ENCODE assay signal across 20 cellular contexts in the genomic region with DNA sequence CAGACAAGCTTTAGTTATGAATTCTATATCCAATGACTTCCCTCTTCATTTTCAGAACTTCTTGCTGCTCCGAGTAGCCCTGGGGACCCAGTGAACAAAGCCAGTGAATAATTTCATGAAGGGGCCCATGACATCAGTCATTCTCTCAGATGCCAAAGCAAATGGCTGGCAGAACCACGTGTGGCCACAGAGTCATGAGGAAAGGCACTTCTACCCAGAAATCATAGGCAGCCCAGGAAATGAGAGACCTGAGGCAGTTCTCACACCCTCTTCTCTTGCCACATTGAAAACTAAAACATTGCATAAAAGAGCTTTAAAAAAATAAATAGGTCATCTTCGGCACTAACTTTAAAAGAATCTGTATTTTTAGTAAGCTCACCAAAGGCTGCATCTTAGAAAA. TPM values are rescaled to one million over a fixed set of nuclear protein-coding genes. Genes with fewer than 3 reads are reported as not detected.
DNase-seq lines count a peak whose midpoint lies in the region; ATAC-seq, FAIRE-seq and TF ChIP-seq lines count a peak whose summit lies in the region.
"Had no signal": no experiment of that assay in that cellular context is flagged by ENCODE, and none has a peak within 500 bp of the region (broad histone marks: within the 10 kb centered on the region; RNA-seq: fewer than 3 reads in every experiment).

No MANE protein-coding gene starts in this region.

- in situ Hi-C loops in SK-MEL-5 (cut with HindIII; ENCODE audit: low pct_unique_long_range_greater_than_20kb, low sequenced_read_pairs), result no loop called here

- peaks cover 28% of the 10 kb centered on the region for H3K27me3 Mint-ChIP-seq in activated naive CD8-positive, alpha-beta T cell treated with anti-CD3 and anti-CD28 coated beads, Interleukin-2, amount 10 ng/mL, durations not matched to agents 7 days and 5 days
- peaks cover 20% of the 10 kb centered on the region for H3K27me3 Mint-ChIP-seq in activated naive CD8-positive, alpha-beta T cell treated with anti-CD3 and anti-CD28 coated beads for 36 hours

- ATAC-seq in activated naive CD8-positive, alpha-beta T cell treated with anti-CD3 and anti-CD28 coated beads, Interleukin-2, amount 10 ng/mL, durations not matched to agents 7 days and 5 days (ENCODE audit: low read depth), result no peak
- no peak for ATAC-seq in right lobe of liver
- ATAC-seq in pancreas, result no peak
- ATAC-seq: psoas muscle had no signal

- POLR2A ChIA-PET in activated naive CD8-positive, alpha-beta T cell treated with anti-CD3 and anti-CD28 coated beads, Interleukin-2, amount 10 ng/mL, durations not matched to agents 7 days and 5 days (lab: Charles Lee), result interaction anchor here (0.7 kb wide), 1 partner anchor 12 kb away, joined by 3 read pairs; no protein-coding TSS in a partner anchor

- TF ChIP-seq POLR2A in right lobe of liver (IDR thresholded peaks at IDR 0.05), result no peak
- TF ChIP-seq POLR2A in thyroid gland (IDR thresholded peaks at IDR 0.05), result no peak
- no peak for TF ChIP-seq POLR2A in stomach (IDR thresholded peaks at IDR 0.05)

- TF ChIP-seq EP300 in stomach (IDR thresholded peaks at IDR 0.05), result no peak

- H3K9me3 Mint-ChIP-seq in activated naive CD8-positive, alpha-beta T cell treated with anti-CD3 and anti-CD28 coated beads, Interleukin-2, amount 10 ng/mL, durations not matched to agents 7 days and 5 days, result no peaks in the 10 kb centered on the region
- H3K9me3 Mint-ChIP-seq in activated naive CD8-positive, alpha-beta T cell treated with anti-CD3 and anti-CD28 coated beads for 36 hours, result no peaks in the 10 kb centered on the region
- H3K9me3 Mint-ChIP-seq: nephron progenitor cell had no signal

- H3K4me1 ChIP-seq in right lobe of liver (no peaks in the 10 kb centered on the region), thyroid gland (peaks cover 34 to 58% of the 10 kb centered on the region in 2 donors), pancreas (peaks cover 0 to 5% (median 0%) of the 10 kb centered on the region in 3 donors), stomach (peaks cover 8 to 11% (median 10%) of the 10 kb centered on the region in 4 donors)

- H3K27ac Mint-ChIP-seq in activated naive CD8-positive, alpha-beta T cell treated with anti-CD3 and anti-CD28 coated beads, Interleukin-2, amount 10 ng/mL, durations not matched to agents 7 days and 5 days, result peak overlapping the region; percentile 79
- H3K27ac Mint-ChIP-seq in activated naive CD8-positive, alpha-beta T cell treated with anti-CD3 and anti-CD28 coated beads for 36 hours, result no peak overlapping the region
- H3K27ac Mint-ChIP-seq: nephron progenitor cell had no signal

- H3K4me3 ChIP-seq in right lobe of liver (no peak overlapping the region), thyroid gland (replicated peaks in 1 of 3) (no peak overlapping the region), pancreas (no peak overlapping the region), stomach (no peak overlapping the region)
- H3K4me3 ChIP-seq: GM23248, psoas muscle had no signal

- H3K27me3 ChIP-seq in right lobe of liver (no peaks in the 10 kb centered on the region), thyroid gland (no peaks in the 10 kb centered on the region), pancreas (no peaks in the 10 kb centered on the region), stomach (peaks cover 0 to 3% (median 0%) of the 10 kb centered on the region in 3 donors)

- intact Hi-C loops in right lobe of liver (cut with DNase I) (no loop called here), thyroid gland (cut with DNase I) (no loop called here), pancreas (cut with DNase I) (no loop called here), stomach (cut with DNase I; ENCODE audit: low total_unique reads) (no loop called here)

- H3K27ac ChIP-seq in right lobe of liver, result peak overlapping the region; percentile 4 to 49 (median 30)
- H3K27ac ChIP-seq in thyroid gland, result peak overlapping the region; percentile 34 to 83 (median 60)
- no peak overlapping the region for H3K27ac ChIP-seq in pancreas
- H3K27ac ChIP-seq in stomach, result peak overlapping the region in 1 of 5 donors; percentile 61
- H3K27ac ChIP-seq: GM23248, psoas muscle had no signal

- FAIRE-seq in pancreas (lab: Jason Lieb, UNC), result no peak

- H3K9me3 ChIP-seq in right lobe of liver (no peaks in the 10 kb centered on the region), thyroid gland (no peaks in the 10 kb centered on the region), pancreas (no peaks in the 10 kb centered on the region), stomach (no peaks in the 10 kb centered on the region)
- H3K9me3 ChIP-seq: psoas muscle had no signal

- peak overlapping the region; percentile 65 for H3K4me3 Mint-ChIP-seq in activated naive CD8-positive, alpha-beta T cell treated with anti-CD3 and anti-CD28 coated beads, Interleukin-2, amount 10 ng/mL, durations not matched to agents 7 days and 5 days
- no peak overlapping the region for H3K4me3 Mint-ChIP-seq in activated naive CD8-positive, alpha-beta T cell treated with anti-CD3 and anti-CD28 coated beads for 36 hours
- H3K4me3 Mint-ChIP-seq: nephron progenitor cell had no signal

- peaks cover 13% of the 10 kb centered on the region for H3K4me1 Mint-ChIP-seq in activated naive CD8-positive, alpha-beta T cell treated with anti-CD3 and anti-CD28 coated beads, Interleukin-2, amount 10 ng/mL, durations not matched to agents 7 days and 5 days
- peaks cover 19% of the 10 kb centered on the region for H3K4me1 Mint-ChIP-seq in activated naive CD8-positive, alpha-beta T cell treated with anti-CD3 and anti-CD28 coated beads for 36 hours

- no peak for DNase-seq in activated naive CD8-positive, alpha-beta T cell treated with anti-CD3 and anti-CD28 coated beads, Interleukin-2, amount 10 ng/mL, durations not matched to agents 7 days and 5 days
- no peak for DNase-seq in activated naive CD8-positive, alpha-beta T cell treated with anti-CD3 and anti-CD28 coated beads for 36 hours
- DNase-seq in SK-MEL-5 (ENCODE audit: low read depth, low spot score), result peak; percentile 29
- no peak for DNase-seq in right lobe of liver
- peak in 1 of 2 donors; percentile 29 for DNase-seq in thyroid gland
- no peak for DNase-seq in pancreas
- no peak for DNase-seq in SW480 (ENCODE audit: low spot score)
- DNase-seq in stomach, result no peak
- DNase-seq: activated CD4-positive, CD25-positive, alpha-beta regulatory T cell; C1 segment of cervical spinal cord; caudate nucleus; DMS53; effector CD8-positive, alpha-beta T cell; GM23248; NCI-H1694; NCI-H446 treated with DMSO at 0.1 percent for 48 hours; nephron progenitor cell; psoas muscle; Right ventricle myocardium superior; stimulated activated CD4-positive, alpha-beta T cell treated with anti-CD3 and anti-CD28 coated beads, Interleukin-12 subunit alpha, Interleukin-12 subunit beta, amount 100 ng/mL, for 4 hours had no signal

- no peaks in the 10 kb centered on the region for H3K36me3 Mint-ChIP-seq in activated naive CD8-positive, alpha-beta T cell treated with anti-CD3 and anti-CD28 coated beads, Interleukin-2, amount 10 ng/mL, durations not matched to agents 7 days and 5 days
- no peaks in the 10 kb centered on the region for H3K36me3 Mint-ChIP-seq in activated naive CD8-positive, alpha-beta T cell treated with anti-CD3 and anti-CD28 coated beads for 36 hours

- H3K36me3 ChIP-seq in right lobe of liver (no peaks in the 10 kb centered on the region), thyroid gland (no peaks in the 10 kb centered on the region), pancreas (no peaks in the 10 kb centered on the region), stomach (no peaks in the 10 kb centered on the region)

- WGBS in right lobe of liver (ENCODE audit: insufficient coverage, low coverage, low lambda C conversion rate, missing lambda C conversion rate), result 68% methylated on average over 3 of the region's 3 CpGs
- 47 to 51% methylated on average over 3 of the region's 3 CpGs for WGBS in thyroid gland, 2 donors
- 71% methylated on average over 3 of the region's 3 CpGs for WGBS in pancreas, 2 donors
- 63 to 78% (median 71%) methylated on average over 3 of the region's 3 CpGs for WGBS in stomach, 5 donors

- TF ChIP-seq CTCF in right lobe of liver (IDR thresholded peaks at IDR 0.05) (no peak), thyroid gland (IDR thresholded peaks at IDR 0.05) (no peak), pancreas (IDR thresholded peaks at IDR 0.05) (no peak), stomach (IDR thresholded peaks at IDR 0.05) (no peak)

RNA-seq across cellular contexts. Expression of a gene that starts 4.3 kb away (rescaled TPM):
- total RNA-seq in activated naive CD8-positive, alpha-beta T cell treated with anti-CD3 and anti-CD28 coated beads, Interleukin-2, amount 10 ng/mL, durations not matched to agents 7 days and 5 days, result 1 to 10 TPM; 2.8 TPM
- total RNA-seq in activated naive CD8-positive, alpha-beta T cell treated with anti-CD3 and anti-CD28 coated beads for 36 hours, result 1 to 10 TPM; 2.3 to 3.9 TPM
- total RNA-seq in SK-MEL-5 (2014; rRNA removed; shearing (Covaris generic)), result 24.4 and 27.1 TPM in 2 replicates
- polyA plus RNA-seq in SK-MEL-5 (2015; cell fraction: cytosol; rRNA removed), result 9.0 and 12.0 TPM in 2 replicates
- polyA plus RNA-seq in SK-MEL-5 (2015; cell fraction: nucleus; rRNA removed), result 88.2 and 135 TPM in 2 replicates
- total RNA-seq in right lobe of liver (10 to 100 TPM; 10.1 to 22.3 (median 14.4) TPM), thyroid gland (100 to 1,000 TPM in 1 of 4 donors, 10 to 100 TPM in 3; 63.9 to 119 (median 92.4) TPM), pancreas (10 to 100 TPM; 15.4 to 29.5 (median 19.7) TPM), stomach (100 to 1,000 TPM in 1 of 5 donors, 10 to 100 TPM in 3, 1 to 10 TPM in 1; 4.9 to 135 (median 48.1) TPM)
- polyA plus RNA-seq in pancreas (10 to 100 TPM; 24.0 to 39.5 TPM), stomach (10 to 100 TPM; 24.7 to 34.3 (median 29.0) TPM)

Comparison
In these comparisons a context has a peak if more than half of its experiments do, and no peak if none do; other contexts are left out.
1. H3K27ac ChIP-seq: peak in right lobe of liver (3 of 3) and thyroid gland (3 of 3); none in pancreas (0 of 4).